9 cellular contexts compared by ENCODE assay signal in the genomic region with DNA sequence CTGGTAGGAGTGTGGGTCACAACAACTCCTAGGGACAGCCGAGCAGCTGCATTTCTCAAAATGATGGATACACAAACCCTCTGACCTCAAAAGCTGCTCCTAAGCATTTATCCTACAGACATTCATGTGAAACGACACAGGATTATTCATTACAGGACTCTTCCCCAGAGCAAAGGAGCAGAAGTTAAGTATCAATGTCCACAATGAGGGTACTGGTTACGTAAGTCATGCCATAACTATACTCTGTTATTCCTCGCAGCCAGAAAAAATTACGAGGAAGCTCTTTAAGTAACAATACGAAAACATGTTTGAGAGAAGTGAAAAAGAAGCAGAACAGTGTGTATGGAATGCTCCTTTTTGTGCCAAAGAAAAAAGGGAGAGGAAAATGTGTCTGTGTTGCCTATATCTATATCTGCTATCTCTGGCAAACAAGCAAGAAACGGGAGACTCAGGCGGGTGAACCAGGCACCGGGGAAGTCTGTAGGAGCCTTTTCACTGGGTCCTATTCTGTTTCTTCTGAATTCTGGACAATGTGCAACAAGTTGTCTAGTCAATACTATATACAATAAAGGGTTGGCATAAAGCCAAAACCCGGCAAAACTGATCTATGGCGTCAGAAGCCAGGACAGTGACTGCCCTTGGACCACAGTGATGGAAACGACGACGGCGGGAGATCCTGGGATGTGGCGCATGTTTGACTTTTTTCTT. TPM values are rescaled to one million over a fixed set of nuclear protein-coding genes. Genes with fewer than 3 reads are reported as not detected.
A peak's percentile ranks its signal among the peaks of the same experiment; 100 is the strongest.
DNase-seq lines count a peak whose midpoint lies in the region; ATAC-seq and TF ChIP-seq lines count a peak whose summit lies in the region.
"Had no signal": no experiment of that assay in that cellular context is flagged by ENCODE, and none has a peak within 500 bp of the region (broad histone marks: within the 10 kb centered on the region; RNA-seq: fewer than 3 reads in every experiment).

No MANE protein-coding gene starts in this region.

- no peak overlapping the region for H3K9ac ChIP-seq in neural cell (ENCODE audit: low read length)

- H3F3A ChIP-seq in neural cell (ENCODE audit: insufficient read depth, low read length, poor library complexity, severe bottlenecking), result no peaks in the 10 kb centered on the region

- no peak overlapping the region for H3K4me3 ChIP-seq in CD8-positive, alpha-beta T cell (ENCODE audit: low read depth, low read length)
- peak overlapping the region; percentile 97 for H3K4me3 ChIP-seq in neural cell (ENCODE audit: low read length)

- intact Hi-C loops in CD8-positive, alpha-beta T cell (cut with DNase I, micrococcal nuclease), result loop anchor here (2.0 to 5.0 kb wide), 3 partner anchors 75 to 998 kb away; partner anchors contain the start of genes LENG9 (in 1 of the 2), RPL28 (in 1 of the 2) and TMEM238 (in 1 of the 2)

- H4K20me1 ChIP-seq in neural cell (ENCODE audit: insufficient read depth), result no peaks in the 10 kb centered on the region

- H3K27ac Mint-ChIP-seq in CD8-positive, alpha-beta T cell, result no peak overlapping the region

- peak overlapping the region; percentile 83 for H3K4me3 Mint-ChIP-seq in CD8-positive, alpha-beta T cell

- CTCF ChIA-PET in CD8-positive, alpha-beta T cell (lab: Charles Lee), result interaction anchor here (1.3 to 1.5 kb wide), 2 partner anchors 44 to 300 kb away, joined by 3 to 6 read pairs; no protein-coding TSS in a partner anchor

- H3K9me2 ChIP-seq in neural cell (ENCODE audit: insufficient read depth, low read length), result no peaks in the 10 kb centered on the region

- no peaks in the 10 kb centered on the region for H3K9me3 ChIP-seq in CD8-positive, alpha-beta T cell (ENCODE audit: low read length)
- no peaks in the 10 kb centered on the region for H3K9me3 ChIP-seq in neural cell (ENCODE audit: low read length)

- no peak for TF ChIP-seq EP300 in neural cell (conservative IDR thresholded peaks at IDR 0.05; ENCODE audit: poor library complexity, severe bottlenecking)

- DNase-seq in CD8-positive, alpha-beta T cell, result no peak
- DNase-seq in NCI-H2227 (lab: John Stamatoyannopoulos, UW; ENCODE audit: unreplicated experiment) (peak; percentile 67), dermis blood vessel endothelial cell (peak; percentile 36), T-helper 9 cell (no peak)
- no peak for DNase-seq in activated naive CD4-positive, alpha-beta T cell treated with anti-CD3 and anti-CD28 coated beads, Interleukin-2, amount 50 U/mL, for 16 hours

- no peak overlapping the region for H3K4me2 ChIP-seq in neural cell (ENCODE audit: low read length)

- POLR2A ChIA-PET in CD8-positive, alpha-beta T cell (lab: Charles Lee), result no interaction called here

- H3K36me3 ChIP-seq in CD8-positive, alpha-beta T cell (ENCODE audit: insufficient read depth, low read length), result no peaks in the 10 kb centered on the region
- H3K36me3 ChIP-seq in neural cell (ENCODE audit: insufficient read depth, low read length), result no peaks in the 10 kb centered on the region

- H3K27me3 Mint-ChIP-seq in CD8-positive, alpha-beta T cell (ENCODE audit: low read depth), result no peaks in the 10 kb centered on the region

- H2AFZ ChIP-seq in neural cell (ENCODE audit: low read depth, low read length), result no peak overlapping the region

- H3K27me3 ChIP-seq in CD8-positive, alpha-beta T cell (ENCODE audit: insufficient read depth, low read length), result no peaks in the 10 kb centered on the region
- H3K27me3 ChIP-seq in neural cell (ENCODE audit: insufficient read depth, low read depth, low read length), result no peaks in the 10 kb centered on the region

- no peak for TF ChIP-seq CTCF in CD8-positive, alpha-beta T cell (IDR thresholded peaks at IDR 0.05)
- no peak for TF ChIP-seq CTCF in neural cell (IDR thresholded peaks at IDR 0.05; ENCODE audit: poor library complexity, severe bottlenecking)

- H3K36me3 Mint-ChIP-seq in CD8-positive, alpha-beta T cell, result peaks cover 7% of the 10 kb centered on the region

- no peaks in the 10 kb centered on the region for H3K79me2 ChIP-seq in neural cell (replicated peaks; ENCODE audit: insufficient read depth, low read length)

- ATAC-seq in CD8-positive, alpha-beta T cell, result no peak
- ATAC-seq in activated CD4-positive, CD25-positive, alpha-beta regulatory T cell treated with anti-CD3 and anti-CD28 coated beads, Interleukin-2, amount 50 U/mL, for 24 hours, result no peak
- no peak for ATAC-seq in HG03565 (IDR thresholded peaks at IDR 0.05; ENCODE audit: unreplicated experiment)

- H3K27ac ChIP-seq in CD8-positive, alpha-beta T cell (ENCODE audit: low read depth, low read length), result no peak overlapping the region
- no peak overlapping the region for H3K27ac ChIP-seq in neural cell (ENCODE audit: low read length)

- TF ChIP-seq RAD21 in neural cell (conservative IDR thresholded peaks at IDR 0.05), result no peak

- no peaks in the 10 kb centered on the region for H3K9me3 Mint-ChIP-seq in CD8-positive, alpha-beta T cell

- H3K4me1 Mint-ChIP-seq in CD8-positive, alpha-beta T cell (ENCODE audit: low read depth), result peaks cover 19% of the 10 kb centered on the region

- peaks cover 17% of the 10 kb centered on the region for H3K4me1 ChIP-seq in CD8-positive, alpha-beta T cell (ENCODE audit: insufficient read depth, low read length)

TF ChIP-seq in neural cell, 6 proteins besides CTCF, POLR2A, EP300 and RAD21:
- TF ChIP-seq REST (IDR thresholded peaks at IDR 0.05; ENCODE audit: borderline replicate concordance) (no peak), TAF1 (IDR thresholded peaks at IDR 0.05; ENCODE audit: low read depth) (no peak), SMC3 (conservative IDR thresholded peaks at IDR 0.05; ENCODE audit: poor library complexity) (no peak), EZH2 (IDR thresholded peaks at IDR 0.05; ENCODE audit: borderline replicate concordance, insufficient read depth, low read length, poor library complexity, severe bottlenecking) (no peak), MXI1 (conservative IDR thresholded peaks at IDR 0.05; ENCODE audit: poor library complexity, severe bottlenecking) (no peak), POLR2AphosphoS5 (IDR thresholded peaks at IDR 0.05) (no peak)

RNA-seq across cellular contexts. Expression of gene ISOC2, which starts 1.3 kb away (rescaled TPM):
- total RNA-seq in CD8-positive, alpha-beta T cell, result 1 to 10 TPM; 1.5 to 2.1 TPM
- total RNA-seq in dermis blood vessel endothelial cell, result 56.2 and 76.5 TPM in 2 replicates
- 47.7 and 48.1 TPM in 2 replicates for polyA plus RNA-seq in neural cell
- polyA minus RNA-seq in neural cell, result 21.8 and 23.4 TPM in 2 replicates

RNA-seq across cellular contexts. Expression of gene C19orf85, which starts 4.4 kb away (rescaled TPM):
- not detected for total RNA-seq in CD8-positive, alpha-beta T cell
- not detected in 2 replicates for total RNA-seq in dermis blood vessel endothelial cell
- polyA plus RNA-seq in neural cell, result 0.19 and 3.0 TPM in 2 replicates
- polyA minus RNA-seq in neural cell, result not detected in 2 replicates
- total RNA-seq: kidney epithelial cell had no signal

RNA-seq across cellular contexts. Expression of gene ZNF628, which starts 16.3 kb away (rescaled TPM):
- 10 to 100 TPM; 27.0 to 27.8 TPM for total RNA-seq in CD8-positive, alpha-beta T cell
- total RNA-seq in dermis blood vessel endothelial cell, result 1.4 and 3.3 TPM in 2 replicates
- polyA plus RNA-seq in neural cell, result 0.37 and 0.68 TPM in 2 replicates
- polyA minus RNA-seq in neural cell, result 1.5 and 1.9 TPM in 2 replicates

RNA-seq across cellular contexts. Expression of gene SHISA7, which starts 17.0 kb away (rescaled TPM):
- not detected for total RNA-seq in CD8-positive, alpha-beta T cell
- not detected in 2 replicates for total RNA-seq in dermis blood vessel endothelial cell
- 4.5 and 7.1 TPM in 2 replicates for polyA plus RNA-seq in neural cell
- 9.5 and 11.8 TPM in 2 replicates for polyA minus RNA-seq in neural cell
- total RNA-seq: kidney epithelial cell had no signal

RNA-seq across cellular contexts. Expression of gene NAT14, which starts 24.9 kb away (rescaled TPM):
- 1 to 10 TPM; 9.9 to 10.0 TPM for total RNA-seq in CD8-positive, alpha-beta T cell
- 8.7 and 14.5 TPM in 2 replicates for total RNA-seq in dermis blood vessel endothelial cell
- 129 and 145 TPM in 2 replicates for polyA plus RNA-seq in neural cell
- polyA minus RNA-seq in neural cell, result 31.1 and 39.7 TPM in 2 replicates

Comparison
In these comparisons a context has a peak if more than half of its experiments do, and no peak if none do; other contexts are left out.
1. DNase-seq: peak in NCI-H2227 (single experiment) and dermis blood vessel endothelial cell (single experiment); none in CD8-positive, alpha-beta T cell (0 of 7), T-helper 9 cell (single experiment) and activated naive CD4-positive, alpha-beta T cell treated with anti-CD3 and anti-CD28 coated beads, Interleukin-2, amount 50 U/mL, for 16 hours (single experiment).
2. RNA of gene ISOC2, which starts 1.3 kb away (total RNA-seq): 56.2 to 76.5 TPM in dermis blood vessel endothelial cell; 1.5 to 2.1 TPM in CD8-positive, alpha-beta T cell; every median in the first group is over 10 times any median in the second.